In the genomic region with DNA sequence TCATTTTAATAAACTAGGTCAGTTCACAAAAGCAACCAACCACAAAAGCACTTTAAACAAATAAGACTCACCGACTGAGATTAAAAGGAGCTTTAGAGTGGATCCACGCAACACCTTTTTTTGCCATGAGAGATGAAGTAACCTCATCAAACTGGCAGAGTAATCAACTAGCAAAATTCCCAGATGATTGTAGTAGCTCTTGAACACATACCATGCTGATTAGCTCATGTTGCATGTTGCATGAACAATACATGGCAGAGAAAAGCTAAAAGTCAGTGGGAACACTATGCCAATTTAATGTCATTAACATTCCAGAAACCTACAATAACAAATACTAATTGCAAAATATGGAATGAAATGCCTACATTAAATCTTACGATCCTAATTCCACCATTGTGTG, we compare ENCODE assay signal across 1 cellular context.
A peak's percentile ranks its signal among the peaks of the same experiment; 100 is the strongest.
TF ChIP-seq lines count a peak whose summit lies in the region.

No MANE protein-coding gene starts in this region.

TF ChIP-seq in HEK293, 187 proteins besides CTCF, POLR2A, EP300 and RAD21 (continued from another document):
- no peak for TF ChIP-seq ZFHX2 (tag by site-specific recombination; conservative IDR thresholded peaks at IDR 0.05)
- TF ChIP-seq, protein P1, sequence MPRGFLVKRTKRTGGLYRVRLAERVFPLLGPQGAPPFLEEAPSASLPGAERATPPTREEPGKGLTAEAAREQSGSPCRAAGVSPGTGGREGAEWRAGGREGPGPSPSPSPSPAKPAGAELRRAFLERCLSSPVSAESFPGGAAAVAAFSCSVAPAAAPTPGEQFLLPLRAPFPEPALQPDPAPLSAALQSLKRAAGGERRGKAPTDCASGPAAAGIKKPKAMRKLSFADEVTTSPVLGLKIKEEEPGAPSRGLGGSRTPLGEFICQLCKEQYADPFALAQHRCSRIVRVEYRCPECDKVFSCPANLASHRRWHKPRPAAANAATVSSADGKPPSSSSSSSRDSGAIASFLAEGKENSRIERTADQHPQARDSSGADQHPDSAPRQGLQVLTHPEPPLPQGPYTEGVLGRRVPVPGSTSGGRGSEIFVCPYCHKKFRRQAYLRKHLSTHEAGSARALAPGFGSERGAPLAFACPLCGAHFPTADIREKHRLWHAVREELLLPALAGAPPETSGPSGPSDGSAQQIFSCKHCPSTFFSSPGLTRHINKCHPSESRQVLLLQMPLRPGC (tag by site-specific recombination; IDR thresholded peaks at IDR 0.05) = no peak
- TF ChIP-seq, protein P2, sequence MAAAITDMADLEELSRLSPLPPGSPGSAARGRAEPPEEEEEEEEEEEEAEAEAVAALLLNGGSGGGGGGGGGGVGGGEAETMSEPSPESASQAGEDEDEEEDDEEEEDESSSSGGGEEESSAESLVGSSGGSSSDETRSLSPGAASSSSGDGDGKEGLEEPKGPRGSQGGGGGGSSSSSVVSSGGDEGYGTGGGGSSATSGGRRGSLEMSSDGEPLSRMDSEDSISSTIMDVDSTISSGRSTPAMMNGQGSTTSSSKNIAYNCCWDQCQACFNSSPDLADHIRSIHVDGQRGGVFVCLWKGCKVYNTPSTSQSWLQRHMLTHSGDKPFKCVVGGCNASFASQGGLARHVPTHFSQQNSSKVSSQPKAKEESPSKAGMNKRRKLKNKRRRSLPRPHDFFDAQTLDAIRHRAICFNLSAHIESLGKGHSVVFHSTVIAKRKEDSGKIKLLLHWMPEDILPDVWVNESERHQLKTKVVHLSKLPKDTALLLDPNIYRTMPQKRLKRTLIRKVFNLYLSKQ (tag by site-specific recombination; IDR thresholded peaks at IDR 0.05; ENCODE audit: borderline replicate concordance) = no peak
- TF ChIP-seq ZNF169 (tag by site-specific recombination; IDR thresholded peaks at IDR 0.05) = no peak
- TF ChIP-seq ZNF394 (tag by site-specific recombination; IDR thresholded peaks at IDR 0.05; ENCODE audit: borderline replicate concordance) = no peak
- TF ChIP-seq ZNF211 (tag by site-specific recombination; IDR thresholded peaks at IDR 0.05; ENCODE audit: low read depth) = no peak
- TF ChIP-seq EGR2 (tag by site-specific recombination; IDR thresholded peaks at IDR 0.05; ENCODE audit: low read depth) = no peak
- TF ChIP-seq ZNF660 (tag by site-specific recombination; IDR thresholded peaks at IDR 0.05) = peak; percentile 42; the same call in 1 of the 2 replicates
- TF ChIP-seq, protein P3, sequence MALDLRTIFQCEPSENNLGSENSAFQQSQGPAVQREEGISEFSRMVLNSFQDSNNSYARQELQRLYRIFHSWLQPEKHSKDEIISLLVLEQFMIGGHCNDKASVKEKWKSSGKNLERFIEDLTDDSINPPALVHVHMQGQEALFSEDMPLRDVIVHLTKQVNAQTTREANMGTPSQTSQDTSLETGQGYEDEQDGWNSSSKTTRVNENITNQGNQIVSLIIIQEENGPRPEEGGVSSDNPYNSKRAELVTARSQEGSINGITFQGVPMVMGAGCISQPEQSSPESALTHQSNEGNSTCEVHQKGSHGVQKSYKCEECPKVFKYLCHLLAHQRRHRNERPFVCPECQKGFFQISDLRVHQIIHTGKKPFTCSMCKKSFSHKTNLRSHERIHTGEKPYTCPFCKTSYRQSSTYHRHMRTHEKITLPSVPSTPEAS (tag by site-specific recombination; IDR thresholded peaks at IDR 0.05) = no peak
- no peak for TF ChIP-seq SALL2 (tag by site-specific recombination; IDR thresholded peaks at IDR 0.05; ENCODE audit: borderline replicate concordance)
- TF ChIP-seq SCRT2 (tag by site-specific recombination; IDR thresholded peaks at IDR 0.05) = 0 out of 2 replicates have a peak, but pooled peaks have one; percentile 51
- peak; percentile 43 for TF ChIP-seq ZNF629 (tag by site-specific recombination; IDR thresholded peaks at IDR 0.05)
- no peak for TF ChIP-seq GFI1B (tag by site-specific recombination; IDR thresholded peaks at IDR 0.05)
